14 cellular contexts compared by ENCODE assay signal in the genomic region with DNA sequence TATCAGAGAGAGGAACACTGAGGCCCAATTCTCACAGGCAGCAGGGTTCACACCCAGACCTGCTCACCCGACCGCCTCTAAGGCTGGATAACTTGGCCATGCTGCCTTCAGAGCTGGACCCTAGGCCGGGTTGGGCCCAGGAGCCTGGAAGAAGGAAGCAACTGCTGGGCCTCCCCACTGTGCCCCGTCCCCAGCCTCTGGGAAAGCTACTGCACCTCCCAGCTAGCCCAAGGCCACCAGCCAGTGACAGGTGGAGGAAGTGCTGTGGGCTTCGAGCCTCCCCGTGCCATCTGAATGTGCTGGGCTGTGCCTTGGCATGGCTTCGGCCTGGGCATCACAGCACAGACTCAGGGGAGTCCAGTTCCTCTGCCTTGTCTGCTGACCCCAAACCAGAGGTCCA.
"Had no signal": no experiment of that assay in that cellular context is flagged by ENCODE, and none has a peak within 500 bp of the region (broad histone marks: within the 10 kb centered on the region; RNA-seq: fewer than 3 reads in every experiment).

No MANE protein-coding gene starts in this region.

- H3K27ac ChIP-seq: ascending aorta, testis had no signal

- H3K4me3 ChIP-seq: ascending aorta, testis had no signal

- DNase-seq: activated CD4-positive, alpha-beta T cell treated with anti-CD3 and anti-CD28 coated beads, Interleukin-2, amount 10 ng/mL, durations not matched to agents 7 days and 5 days; activated CD8-positive, alpha-beta memory T cell treated with anti-CD3 and anti-CD28 coated beads for 24 hours; activated CD8-positive, alpha-beta memory T cell treated with anti-CD3 and anti-CD28 coated beads, Interleukin-2, amount 50 U/mL, for 48 hours; activated effector memory CD4-positive, alpha-beta T cell treated with Interleukin-2 at 50 U/mL for 16 hours; activated naive CD4-positive, alpha-beta T cell treated with anti-CD3 and anti-CD28 coated beads, Interleukin-2, amount 50 U/mL, for 16 hours; activated T-cell treated with anti-CD3 and anti-CD28 coated beads, Interleukin-2, amount 50 U/mL, for 48 hours; cerebellar nuclear complex; effector CD4-positive, alpha-beta T cell; kidney glomerular epithelial cell; retina; stimulated activated CD4-positive, alpha-beta T cell treated with anti-CD3 and anti-CD28 coated beads, Interleukin-2, amount 100 ng/mL, for 48 hours; testis had no signal

- H3K9me3 ChIP-seq: ascending aorta, testis had no signal

- ATAC-seq: activated CD4-positive, CD25-positive, alpha-beta regulatory T cell treated with anti-CD3 and anti-CD28 coated beads, Interleukin-2, amount 50 U/mL, for 24 hours had no signal

- H3K27me3 ChIP-seq: ascending aorta, testis had no signal

- H3K4me1 ChIP-seq: ascending aorta had no signal
